Comparison of ENCODE assay signal across 8 cellular contexts in genomic region chr10:35640951-35641429, GRCh38. TPM values are rescaled to one million over a fixed set of nuclear protein-coding genes. Genes with fewer than 3 reads are reported as not detected.
DNase-seq lines count a peak whose midpoint lies in the region; ATAC-seq and TF ChIP-seq lines count a peak whose summit lies in the region.

No MANE protein-coding gene starts in this region.

- peak overlapping the region; percentile 86 for H3K9ac ChIP-seq in PC-3 (ENCODE audit: low read length)

- no peaks in the 10 kb centered on the region for H3K9me2 ChIP-seq in PC-3 (replicated peaks; ENCODE audit: low read length)

- H3K9me3 ChIP-seq in CD4-positive, CD25-positive, alpha-beta regulatory T cell (ENCODE audit: control insufficient read depth in 2 of 2, low read length in 2 of 2): no peaks in the 10 kb centered on the region
- H3K9me3 ChIP-seq in PC-3 (ENCODE audit: low read length): no peaks in the 10 kb centered on the region

- peak overlapping the region; percentile 42 for H2AFZ ChIP-seq in PC-3 (ENCODE audit: low read length)

- peaks cover 0 to 38% (median 10%) of the 10 kb centered on the region in 4 donors for H3K4me1 Mint-ChIP-seq in CD4-positive, CD25-positive, alpha-beta regulatory T cell

- H3K36me3 ChIP-seq in CD4-positive, CD25-positive, alpha-beta regulatory T cell (ENCODE audit: control insufficient read depth, insufficient read depth, low read length): no peaks in the 10 kb centered on the region
- H3K36me3 ChIP-seq in PC-3 (ENCODE audit: low read depth, low read length): peaks cover 14% of the 10 kb centered on the region

- POLR2A ChIA-PET in PC-3 (lab: Charles Lee; ENCODE audit: unreplicated experiment): interaction anchor here (0.6 to 0.7 kb wide), 6 partner anchors 215 to 1150 kb away, joined by 3 read pairs; no protein-coding TSS in a partner anchor

- intact Hi-C loops in PC-3 (cut with micrococcal nuclease) (loop anchor here (1.0 kb wide), 1 partner anchor 1138 kb away; no protein-coding TSS in a partner anchor), left ventricle myocardium superior (cut with micrococcal nuclease) (no loop called here), posterior vena cava (cut with DNase I) (no loop called here)

- H3K4me2 ChIP-seq in PC-3 (ENCODE audit: low read length): peak overlapping the region; percentile 94

- peak overlapping the region; percentile 69 to 86 (median 84) for H3K4me3 Mint-ChIP-seq in CD4-positive, CD25-positive, alpha-beta regulatory T cell

- no peak overlapping the region for H3K27ac ChIP-seq in CD4-positive, CD25-positive, alpha-beta regulatory T cell (ENCODE audit: insufficient read depth, low read length, poor library complexity, severe bottlenecking)
- H3K27ac ChIP-seq in PC-3 (ENCODE audit: low read length): peak overlapping the region; percentile 62

- no peak overlapping the region for H3K4me3 ChIP-seq in CD4-positive, CD25-positive, alpha-beta regulatory T cell (ENCODE audit: low read depth, low read length)
- H3K4me3 ChIP-seq in PC-3 (ENCODE audit: low read length): peak overlapping the region; percentile 80

- H3K27ac Mint-ChIP-seq in CD4-positive, CD25-positive, alpha-beta regulatory T cell: peak overlapping the region in 1 of 3 donors; percentile 46

- H3K4me1 ChIP-seq in CD4-positive, CD25-positive, alpha-beta regulatory T cell (ENCODE audit: control insufficient read depth, insufficient read depth, low read length, poor library complexity, severe bottlenecking): peaks cover 30% of the 10 kb centered on the region
- H3K4me1 ChIP-seq in PC-3 (ENCODE audit: insufficient read depth, low read length): peaks cover 43% of the 10 kb centered on the region

- peaks cover 29% of the 10 kb centered on the region for H3F3A ChIP-seq in PC-3 (ENCODE audit: low read length, unreplicated experiment)

- ATAC-seq in CD4-positive, CD25-positive, alpha-beta regulatory T cell (ENCODE audit: low read depth in 2 of 2): peak; percentile 36 to 38
- ATAC-seq in GM19023 (IDR thresholded peaks at IDR 0.05; ENCODE audit: unreplicated experiment) (peak; percentile 28), HG03354 (IDR thresholded peaks at IDR 0.05; ENCODE audit: poor library complexity, severe bottlenecking, unreplicated experiment) (peak; percentile 41), PC-3 (peak; percentile 6), left ventricle myocardium superior (peak; percentile 24), HG03108 (IDR thresholded peaks at IDR 0.05; ENCODE audit: unreplicated experiment) (no peak)

- CTCF ChIA-PET in PC-3 (lab: Charles Lee): interaction anchor here (0.7 to 4.0 kb wide), 2 partner anchors 1084 to 1138 kb away, joined by 3 to 36 read pairs; no protein-coding TSS in a partner anchor

- peaks cover 59% of the 10 kb centered on the region for H3K79me2 ChIP-seq in PC-3 (ENCODE audit: low read length)

- H3K27me3 Mint-ChIP-seq in CD4-positive, CD25-positive, alpha-beta regulatory T cell: peaks cover 69% of the 10 kb centered on the region

- H3K9me3 Mint-ChIP-seq in CD4-positive, CD25-positive, alpha-beta regulatory T cell: peaks cover 0 to 3% (median 0%) of the 10 kb centered on the region in 7 donors

- TF ChIP-seq CTCF in PC-3 (conservative IDR thresholded peaks at IDR 0.05; ENCODE audit: low read depth, low read length): peak; percentile 46; the same call in 1 of the 2 replicates

- H4K20me1 ChIP-seq in PC-3 (ENCODE audit: low read length): peaks cover 32% of the 10 kb centered on the region

- H3K27me3 ChIP-seq in CD4-positive, CD25-positive, alpha-beta regulatory T cell (ENCODE audit: control insufficient read depth, insufficient read depth, low read length): peaks cover 31% of the 10 kb centered on the region
- no peaks in the 10 kb centered on the region for H3K27me3 ChIP-seq in PC-3 (ENCODE audit: low read length)

- peak in 2 of 3 donors; percentile 20 to 70 for DNase-seq in CD4-positive, CD25-positive, alpha-beta regulatory T cell
- DNase-seq in PC-3 (peak; percentile 97), amniotic stem cell (lab: John Stamatoyannopoulos, UW) (peak; percentile 55), left ventricle myocardium superior (peak; percentile 82), posterior vena cava (ENCODE audit: low spot score) (peak; percentile 90)

- BruUV-seq in PC-3 (replicated peaks; lab: Mats Ljungman, UMichigan): no TSS peak

- H3K36me3 Mint-ChIP-seq in CD4-positive, CD25-positive, alpha-beta regulatory T cell: no peaks in the 10 kb centered on the region

RNA-seq across cellular contexts. Expression of gene FZD8, which starts 1.1 kb away (rescaled TPM):
- 0.12 TPM for total RNA-seq in CD4-positive, CD25-positive, alpha-beta regulatory T cell
- not detected for polyA plus RNA-seq in CD4-positive, CD25-positive, alpha-beta regulatory T cell
- total RNA-seq in PC-3 (2014; rRNA removed): 275 and 375 TPM in 2 replicates
- 8.2 TPM for total RNA-seq in left ventricle myocardium superior
- total RNA-seq in posterior vena cava: 10 to 100 TPM in 1 of 2 donors, 1 to 10 TPM in 1; 9.5 to 16.1 TPM

RNA-seq across cellular contexts. Expression of gene GJD4, which starts 35.8 kb away (rescaled TPM):
- not detected for total RNA-seq in CD4-positive, CD25-positive, alpha-beta regulatory T cell
- not detected for polyA plus RNA-seq in CD4-positive, CD25-positive, alpha-beta regulatory T cell
- 0.33 and 0.58 TPM in 2 replicates for total RNA-seq in PC-3 (2014; rRNA removed)
- total RNA-seq in left ventricle myocardium superior: not detected
- total RNA-seq in posterior vena cava: not detected

Comparison
In these comparisons a context has a peak if more than half of its experiments do, and no peak if none do; other contexts are left out.
1. DNase-seq: peak in every context shown above with its lines; median percentile 97 in PC-3; 90 in posterior vena cava; 82 in left ventricle myocardium superior; 55 in amniotic stem cell; 45 in CD4-positive, CD25-positive, alpha-beta regulatory T cell.
2. RNA of gene FZD8, which starts 1.1 kb away (total RNA-seq): 275 to 375 TPM in PC-3; 9.5 to 16.1 TPM in posterior vena cava, 8.2 TPM in left ventricle myocardium superior (single experiment) and 0.12 TPM in CD4-positive, CD25-positive, alpha-beta regulatory T cell (single experiment); every median in the first group is over 10 times any median in the second.